14 cellular contexts compared by ENCODE assay signal in genomic region chr19:55536951-55537740, GRCh38. TPM values are rescaled to one million over a fixed set of nuclear protein-coding genes. Genes with fewer than 3 reads are reported as not detected.
A peak's percentile ranks its signal among the peaks of the same experiment; 100 is the strongest.
DNase-seq lines count a peak whose midpoint lies in the region; ATAC-seq, FAIRE-seq and TF ChIP-seq lines count a peak whose summit lies in the region.
"Had no signal": no experiment of that assay in that cellular context is flagged by ENCODE, and none has a peak within 500 bp of the region (broad histone marks: within the 10 kb centered on the region; RNA-seq: fewer than 3 reads in every experiment).

Gene SBK2 (minus strand): TSS chr19:55537133. CDS start chr19:55536294, 839 bp downstream.

- H3K4ac ChIP-seq in H9 (ENCODE audit: low read depth, low read length), result no peak within 1 kb of the TSS

- H2BK5ac ChIP-seq in H9 (ENCODE audit: insufficient read length, low read length), result peak within 1 kb of the TSS; percentile 55

- H4K8ac ChIP-seq in H9 (replicated peaks; ENCODE audit: insufficient read length, low read depth, low read length), result no peak within 1 kb of the TSS

- no peak within 1 kb of the TSS for H2BK20ac ChIP-seq in H9 (ENCODE audit: low read depth, low read length, poor library complexity, severe bottlenecking)

- no peak within 1 kb of the TSS for H4K5ac ChIP-seq in H9 (ENCODE audit: insufficient read length, low read depth, low read length)

- H4K20me1 ChIP-seq in H9 (ENCODE audit: control insufficient read depth, insufficient read depth, insufficient read length) (peaks cover 2% of the 10 kb centered on the region), astrocyte (ENCODE audit: insufficient read depth, low read length) (no peaks in the 10 kb centered on the region)

- H3K23me2 ChIP-seq in H9 (ENCODE audit: insufficient read length, low read depth, low read length, poor library complexity, severe bottlenecking), result no peaks in the 10 kb centered on the region

- peaks cover 7% of the 10 kb centered on the region for H3K27me3 Mint-ChIP-seq in H9 (ENCODE audit: low read depth)
- H3K27me3 Mint-ChIP-seq in astrocyte (ENCODE audit: low read depth, unreplicated experiment), result peaks cover 5% of the 10 kb centered on the region

- H3K18ac ChIP-seq in H9 (ENCODE audit: insufficient read length, low read depth, low read length), result peak within 1 kb of the TSS; percentile 86

- no peak within 1 kb of the TSS for H3K23ac ChIP-seq in H9 (ENCODE audit: insufficient read length, low read depth, low read length)

- no peak within 1 kb of the TSS for H3T11ph ChIP-seq in H9 (ENCODE audit: low read length)

- H3K79me1 ChIP-seq in H9 (ENCODE audit: insufficient read depth, low read depth, low read length, poor library complexity, severe bottlenecking), result no peaks in the 10 kb centered on the region

- ATAC-seq in HG02610 (IDR thresholded peaks at IDR 0.05; ENCODE audit: unreplicated experiment) (no peak), HG03280 (IDR thresholded peaks at IDR 0.05; ENCODE audit: unreplicated experiment) (no peak)
- ATAC-seq: stimulated activated naive B cell treated with anti-CD40 and anti-IgM and Interleukin-4, amounts not matched to agents 10 μg/mL and 1 μg/mL and 100 μg/mL, for 72 hours had no signal

- H3K56ac ChIP-seq in H9 (ENCODE audit: insufficient read length, low read depth, low read length), result no peak within 1 kb of the TSS

- FAIRE-seq in astrocyte (lab: Jason Lieb, UNC), result no peak
- FAIRE-seq: GM12892 had no signal

- H3K4me3 Mint-ChIP-seq in H9 (peak within 1 kb of the TSS; percentile 25 to 60; a peak in 3 of 5 replicates), astrocyte (ENCODE audit: unreplicated experiment) (no peak within 1 kb of the TSS)
- H3K4me3 Mint-ChIP-seq: central memory CD8-positive, alpha-beta T cell; stimulated activated naive B cell treated with anti-CD40 and anti-IgM and Interleukin-4, amounts not matched to agents 10 μg/mL and 1 μg/mL and 100 μg/mL, for 72 hours; T-helper 1 cell treated with Interleukin-12 subunit alpha and Interleukin-12 subunit beta and Interleukin-4 antibody, amounts not matched to agents 30 μg/mL and 1 μg/mL, for 36 hours had no signal

- H3K9me3 ChIP-seq in H9 (ENCODE audit: control insufficient read depth, low read depth, low read length), result no peaks in the 10 kb centered on the region
- H3K9me3 ChIP-seq in astrocyte (ENCODE audit: insufficient read depth, low read depth, low read length), result no peaks in the 10 kb centered on the region
- no peaks in the 10 kb centered on the region for H3K9me3 ChIP-seq in iPS DF 6.9 (ENCODE audit: control insufficient read depth, insufficient read depth, low read length)

- H3K4me1 ChIP-seq in H9 (ENCODE audit: insufficient read depth, low read length), result no peaks in the 10 kb centered on the region; the same call in 1 of the 2 replicates
- no peaks in the 10 kb centered on the region for H3K4me1 ChIP-seq in astrocyte (ENCODE audit: insufficient read depth, low read length)
- peaks cover 5% of the 10 kb centered on the region for H3K4me1 ChIP-seq in iPS DF 6.9 (ENCODE audit: control insufficient read depth, insufficient read depth, low read length)

- H3K4me1 Mint-ChIP-seq in H9 (peaks cover 4 to 36% of the 10 kb centered on the region in 2 experiments; a peak in 3 of 4 replicates), astrocyte (ENCODE audit: low read depth, unreplicated experiment) (peaks cover 2% of the 10 kb centered on the region)
- H3K4me1 Mint-ChIP-seq: central memory CD8-positive, alpha-beta T cell had no signal

- H3K4me2 ChIP-seq in H9 (ENCODE audit: insufficient read depth, insufficient read length, low read length) (no peak within 1 kb of the TSS), astrocyte (ENCODE audit: low read length) (peak within 1 kb of the TSS; percentile 41)

- DNase-seq in 8988T (peak; percentile 52), H9 (peak; percentile 93), astrocyte (ENCODE audit: low read depth) (no peak), iPS DF 6.9 (ENCODE audit: low read depth, low spot score) (no peak), GDM1 (lab: John Stamatoyannopoulos, UW) (no peak), cerebellar nuclear complex (lab: John Stamatoyannopoulos, UW) (no peak)
- DNase-seq: NCI-H526 treated with DMSO at 0.1 percent for 48 hours; stimulated activated naive B cell treated with anti-CD40 and anti-IgM and Interleukin-4, amounts not matched to agents 10 μg/mL and 1 μg/mL and 100 μg/mL, for 72 hours had no signal

- peak within 1 kb of the TSS; percentile 85 for H2BK120ac ChIP-seq in H9 (ENCODE audit: low read depth, low read length, poor library complexity, severe bottlenecking)

- H3K79me2 ChIP-seq in H9 (ENCODE audit: insufficient read depth, low read length), result no peaks in the 10 kb centered on the region
- no peaks in the 10 kb centered on the region for H3K79me2 ChIP-seq in astrocyte (ENCODE audit: insufficient read depth, low read length)

- H2AFZ ChIP-seq in H9 (ENCODE audit: low read length), result no peak within 1 kb of the TSS
- no peak within 1 kb of the TSS for H2AFZ ChIP-seq in astrocyte (ENCODE audit: low read depth, low read length)

- peak within 1 kb of the TSS; percentile 80 for H3K14ac ChIP-seq in H9 (ENCODE audit: insufficient read depth, low read length)

- H3K27ac Mint-ChIP-seq in H9 (peak within 1 kb of the TSS; percentile 64 to 97 (median 73); a peak in 4 of 7 replicates), astrocyte (ENCODE audit: unreplicated experiment) (peak within 1 kb of the TSS; percentile 80)
- H3K27ac Mint-ChIP-seq: stimulated activated naive B cell treated with anti-CD40 and anti-IgM and Interleukin-4, amounts not matched to agents 10 μg/mL and 1 μg/mL and 100 μg/mL, for 72 hours; T-helper 1 cell treated with Interleukin-12 subunit alpha and Interleukin-12 subunit beta and Interleukin-4 antibody, amounts not matched to agents 30 μg/mL and 1 μg/mL, for 36 hours had no signal

- H3K9me3 Mint-ChIP-seq in H9 (peaks cover under 1 to 4% of the 10 kb centered on the region in 2 experiments; a peak in 3 of 5 replicates), astrocyte (ENCODE audit: unreplicated experiment) (peaks cover 2% of the 10 kb centered on the region)
- H3K9me3 Mint-ChIP-seq: central memory CD8-positive, alpha-beta T cell; stimulated activated naive B cell treated with anti-CD40 and anti-IgM and Interleukin-4, amounts not matched to agents 10 μg/mL and 1 μg/mL and 100 μg/mL, for 72 hours; T-helper 1 cell treated with Interleukin-12 subunit alpha and Interleukin-12 subunit beta and Interleukin-4 antibody, amounts not matched to agents 30 μg/mL and 1 μg/mL, for 36 hours had no signal

- no peak within 1 kb of the TSS; the same call in 1 of the 2 replicates for H2BK15ac ChIP-seq in H9 (ENCODE audit: low read depth, low read length)

- peaks cover 0 to 6% (median 0%) of the 10 kb centered on the region in 3 experiments; a peak in 1 of 7 replicates for H3K36me3 Mint-ChIP-seq in H9 (ENCODE audit: insufficient read depth in 1 of 3, low read depth in 3 of 3)
- no peaks in the 10 kb centered on the region for H3K36me3 Mint-ChIP-seq in astrocyte (ENCODE audit: low read depth, unreplicated experiment)
- H3K36me3 Mint-ChIP-seq: stimulated activated naive B cell treated with anti-CD40 and anti-IgM and Interleukin-4, amounts not matched to agents 10 μg/mL and 1 μg/mL and 100 μg/mL, for 72 hours had no signal

- H2BK12ac ChIP-seq in H9 (ENCODE audit: insufficient read length, low read depth, low read length), result peak within 1 kb of the TSS; percentile 23

- H3K4me3 ChIP-seq in astrocyte (ENCODE audit: insufficient read depth, low read depth, low read length) (no peak within 1 kb of the TSS), iPS DF 6.9 (ENCODE audit: low read length) (peak within 1 kb of the TSS; percentile 11; the same call in 1 of the 2 replicates)

- no peaks in the 10 kb centered on the region for H3K27me3 ChIP-seq in H9 (ENCODE audit: insufficient read depth, low read length)
- H3K27me3 ChIP-seq in astrocyte (ENCODE audit: insufficient read depth, low read length), result no peaks in the 10 kb centered on the region
- no peaks in the 10 kb centered on the region for H3K27me3 ChIP-seq in iPS DF 6.9 (ENCODE audit: control insufficient read depth, insufficient read depth, low read length)

- no CpG with 5 or more reads among the region's 14 CpGs for WGBS in H9 (ENCODE audit: extremely low coverage, insufficient read length, low lambda C conversion rate)
- WGBS in iPS DF 6.9 (ENCODE audit: insufficient coverage, insufficient read length), result no CpG with 5 or more reads among the region's 14 CpGs

- H2AK5ac ChIP-seq in H9 (ENCODE audit: insufficient read length, low read length), result no peak within 1 kb of the TSS

- H3K9ac ChIP-seq in H9 (ENCODE audit: extremely low read depth, insufficient read length, low read length) (peak within 1 kb of the TSS; percentile 16), astrocyte (ENCODE audit: low read length) (peak within 1 kb of the TSS; percentile 31)

- H4K91ac ChIP-seq in H9 (ENCODE audit: insufficient read length, low read depth, low read length), result no peak within 1 kb of the TSS

- no peaks in the 10 kb centered on the region for H3K36me3 ChIP-seq in astrocyte (ENCODE audit: insufficient read depth, low read length)
- no peaks in the 10 kb centered on the region for H3K36me3 ChIP-seq in iPS DF 6.9 (ENCODE audit: control insufficient read depth, insufficient read depth, low read length)

- TF ChIP-seq CTCF in H9 (conservative IDR thresholded peaks at IDR 0.05) (peak; percentile 79), astrocyte (IDR thresholded peaks at IDR 0.05; ENCODE audit: insufficient read depth, low read depth, low read length) (no peak)

- no peak within 1 kb of the TSS for H3K27ac ChIP-seq in H9 (ENCODE audit: insufficient read length, low read depth, low read length)
- H3K27ac ChIP-seq in astrocyte (ENCODE audit: low read depth, low read length), result no peak within 1 kb of the TSS
- H3K27ac ChIP-seq in iPS DF 6.9 (ENCODE audit: low read length), result no peak within 1 kb of the TSS
- H3K27ac ChIP-seq: C4-2B had no signal

RNA-seq across cellular contexts. Expression of gene SBK2, which starts in this region (rescaled TPM):
- total RNA-seq in H9 (2021) (2.5 and 2.8 TPM in 2 replicates), astrocyte (2.5 and 4.2 TPM in 2 replicates)

Comparison
In these comparisons a context has a peak if more than half of its experiments do, and no peak if none do; other contexts are left out.
1. DNase-seq: peak in 8988T (single experiment) and H9 (single experiment); none in astrocyte (single experiment), iPS DF 6.9 (single experiment), GDM1 (single experiment) and cerebellar nuclear complex (0 of 2).